Comparison of ENCODE assay signal across 8 cellular contexts in genomic region chr22:37747090-37747714, GRCh38. TPM values are rescaled to one million over a fixed set of nuclear protein-coding genes. Genes with fewer than 3 reads are reported as not detected.
DNase-seq lines count a peak whose midpoint lies in the region; ATAC-seq and TF ChIP-seq lines count a peak whose summit lies in the region.

No MANE protein-coding gene starts in this region.

- WGBS in SK-N-SH (ENCODE audit: low lambda C conversion rate), result 15% methylated on average over 9 of the region's 16 CpGs
- WGBS in esophagus squamous epithelium, 2 donors, result 0% methylated on average over 2 of the region's 16 CpGs; no CpG with 5 or more reads in 1 of the 2 donors

- POLR2A ChIA-PET in SK-N-SH (lab: Yijun Ruan, JAX), result no interaction called here

- peak overlapping the region; percentile 100 for H3K4me2 ChIP-seq in SK-N-SH
- H3K4me2 ChIP-seq in neural cell (ENCODE audit: low read length), result no peak overlapping the region

- no peak for TF ChIP-seq POLR2A in esophagus squamous epithelium (IDR thresholded peaks at IDR 0.05)

- H3K27ac ChIP-seq in SK-N-SH (ENCODE audit: low read depth in 2 of 2, low read length in 1 of 2) (peak overlapping the region; percentile 58 to 86; a peak in 3 of 4 replicates), esophagus squamous epithelium (peak overlapping the region; percentile 97 to 99 (median 98)), neural cell (ENCODE audit: low read length) (no peak overlapping the region)

- peaks cover 40% of the 10 kb centered on the region for H3F3A ChIP-seq in SK-N-SH (replicated peaks; ENCODE audit: insufficient read depth)
- H3F3A ChIP-seq in neural cell (ENCODE audit: insufficient read depth, low read length, poor library complexity, severe bottlenecking), result no peaks in the 10 kb centered on the region

- CTCF ChIA-PET in SK-N-SH (lab: Yijun Ruan, JAX), result interaction anchor here (1.1 to 1.6 kb wide), 2 partner anchors 12 to 104 kb away, joined by 5 to 7 read pairs; no protein-coding TSS in a partner anchor

- no peak overlapping the region for H2AFZ ChIP-seq in SK-N-SH (ENCODE audit: low read depth)
- no peak overlapping the region for H2AFZ ChIP-seq in neural cell (ENCODE audit: low read depth, low read length)

- TF ChIP-seq RAD21 in SK-N-SH (IDR thresholded peaks at IDR 0.05; ENCODE audit: low read length) (no peak), neural cell (conservative IDR thresholded peaks at IDR 0.05) (no peak)

- H3K36me3 ChIP-seq in SK-N-SH (replicated peaks in 1 of 2; ENCODE audit: control insufficient read depth in 1 of 2, insufficient read depth in 2 of 2, low read length in 1 of 2), result no peaks in the 10 kb centered on the region
- H3K36me3 ChIP-seq in esophagus squamous epithelium, result no peaks in the 10 kb centered on the region
- H3K36me3 ChIP-seq in neural cell (ENCODE audit: insufficient read depth, low read length), result no peaks in the 10 kb centered on the region

- TF ChIP-seq CTCF in SK-N-SH (IDR thresholded peaks at IDR 0.05) (no peak), esophagus squamous epithelium (IDR thresholded peaks at IDR 0.05) (no peak), neural cell (IDR thresholded peaks at IDR 0.05; ENCODE audit: poor library complexity, severe bottlenecking) (no peak)

- H3K4me3 ChIP-seq in GM08714 (ENCODE audit: low read length), result peak overlapping the region; percentile 93
- H3K4me3 ChIP-seq in SK-N-SH (ENCODE audit: low read depth in 2 of 2, low read length in 1 of 2), result peak overlapping the region; percentile 84 to 89
- peak overlapping the region; percentile 89 to 99 (median 95) for H3K4me3 ChIP-seq in esophagus squamous epithelium
- H3K4me3 ChIP-seq in neural cell (ENCODE audit: low read length), result peak overlapping the region; percentile 72

- TF ChIP-seq EP300 in SK-N-SH (IDR thresholded peaks at IDR 0.05; ENCODE audit: borderline replicate concordance in 1 of 2, low read depth in 1 of 2, low read length in 1 of 2) (no peak), neural cell (conservative IDR thresholded peaks at IDR 0.05; ENCODE audit: poor library complexity, severe bottlenecking) (no peak)

- H3K4me1 ChIP-seq in SK-N-SH (ENCODE audit: control insufficient read depth in 1 of 2, insufficient read depth in 2 of 2, low read depth in 1 of 2, low read length in 1 of 2) (peaks cover 40 to 54% of the 10 kb centered on the region in 2 experiments), esophagus squamous epithelium (peaks cover 55 to 87% (median 68%) of the 10 kb centered on the region in 3 donors)

- ATAC-seq in GM21737 (IDR thresholded peaks at IDR 0.05; ENCODE audit: unreplicated experiment), result no peak
- no peak for ATAC-seq in GM21717 (IDR thresholded peaks at IDR 0.05; ENCODE audit: unreplicated experiment)
- ATAC-seq in GM19467 (IDR thresholded peaks at IDR 0.05; ENCODE audit: unreplicated experiment), result no peak

- peak; percentile 60 for DNase-seq in SK-N-SH
- no peak for DNase-seq in esophagus squamous epithelium (lab: John Stamatoyannopoulos, UW)
- no peak for DNase-seq in ecto neural progenitor cell (ENCODE audit: low spot score)

- H4K20me1 ChIP-seq in SK-N-SH (ENCODE audit: insufficient read depth), result peaks cover 45% of the 10 kb centered on the region
- no peaks in the 10 kb centered on the region for H4K20me1 ChIP-seq in neural cell (ENCODE audit: insufficient read depth)

- H3K9ac ChIP-seq in SK-N-SH, result peak overlapping the region; percentile 98
- no peak overlapping the region for H3K9ac ChIP-seq in neural cell (ENCODE audit: low read length)

- H3K27me3 ChIP-seq in SK-N-SH (ENCODE audit: insufficient read depth), result no peaks in the 10 kb centered on the region
- H3K27me3 ChIP-seq in esophagus squamous epithelium, result no peaks in the 10 kb centered on the region
- no peaks in the 10 kb centered on the region for H3K27me3 ChIP-seq in neural cell (ENCODE audit: insufficient read depth, low read depth, low read length)

- H3K9me3 ChIP-seq in SK-N-SH (no peaks in the 10 kb centered on the region), esophagus squamous epithelium (no peaks in the 10 kb centered on the region), neural cell (ENCODE audit: low read length) (no peaks in the 10 kb centered on the region)

- no peaks in the 10 kb centered on the region for H3K9me2 ChIP-seq in SK-N-SH
- H3K9me2 ChIP-seq in neural cell (ENCODE audit: insufficient read depth, low read length), result no peaks in the 10 kb centered on the region

- intact Hi-C loops in esophagus squamous epithelium (cut with DNase I), result no loop called here

- H3K79me2 ChIP-seq in SK-N-SH (ENCODE audit: insufficient read depth) (peaks cover 61% of the 10 kb centered on the region), neural cell (replicated peaks; ENCODE audit: insufficient read depth, low read length) (no peaks in the 10 kb centered on the region)

TF ChIP-seq in SK-N-SH, 30 proteins besides CTCF, POLR2A, EP300 and RAD21:
- TF ChIP-seq PBX3 (IDR thresholded peaks at IDR 0.05) (no peak), MAX (IDR thresholded peaks at IDR 0.05; ENCODE audit: low read depth) (peak; percentile 26; the same call in 1 of the 2 replicates)
TF ChIP-seq in SK-N-SH: peak in this region for 1.

TF ChIP-seq in neural cell, 6 proteins besides CTCF, POLR2A, EP300 and RAD21:
- no peak for TF ChIP-seq MXI1 (conservative IDR thresholded peaks at IDR 0.05; ENCODE audit: poor library complexity, severe bottlenecking)
- TF ChIP-seq EZH2 (IDR thresholded peaks at IDR 0.05; ENCODE audit: borderline replicate concordance, insufficient read depth, low read length, poor library complexity, severe bottlenecking), result no peak
- TF ChIP-seq SMC3 (conservative IDR thresholded peaks at IDR 0.05; ENCODE audit: poor library complexity), result no peak
- TF ChIP-seq POLR2AphosphoS5 (IDR thresholded peaks at IDR 0.05), result no peak
- TF ChIP-seq REST (IDR thresholded peaks at IDR 0.05; ENCODE audit: borderline replicate concordance), result no peak
- no peak for TF ChIP-seq TAF1 (IDR thresholded peaks at IDR 0.05; ENCODE audit: low read depth)
TF ChIP-seq in neural cell: peak in this region for 0.

RNA-seq across cellular contexts. Expression of gene TRIOBP, which starts 50.4 kb away (rescaled TPM):
- polyA plus RNA-seq in SK-N-SH (2012; rRNA removed), result 43.6 and 47.3 TPM in 2 replicates
- 23.6 and 36.7 TPM in 2 replicates for polyA plus RNA-seq in SK-N-SH (2012; cell fraction: cytosol; rRNA removed)
- 51.7 and 58.8 TPM in 2 replicates for polyA plus RNA-seq in SK-N-SH (2012; cell fraction: nucleus; rRNA removed)
- total RNA-seq in esophagus squamous epithelium, result 100 to 1,000 TPM in 2 of 4 donors, 10 to 100 TPM in 2; 67.6 to 149 (median 108) TPM
- 9.2 and 16.2 TPM in 2 replicates for polyA plus RNA-seq in neural cell
- polyA minus RNA-seq in neural cell, result 17.5 and 18.2 TPM in 2 replicates
